ENCODE assay signal across 15 cellular contexts in the genomic region with DNA sequence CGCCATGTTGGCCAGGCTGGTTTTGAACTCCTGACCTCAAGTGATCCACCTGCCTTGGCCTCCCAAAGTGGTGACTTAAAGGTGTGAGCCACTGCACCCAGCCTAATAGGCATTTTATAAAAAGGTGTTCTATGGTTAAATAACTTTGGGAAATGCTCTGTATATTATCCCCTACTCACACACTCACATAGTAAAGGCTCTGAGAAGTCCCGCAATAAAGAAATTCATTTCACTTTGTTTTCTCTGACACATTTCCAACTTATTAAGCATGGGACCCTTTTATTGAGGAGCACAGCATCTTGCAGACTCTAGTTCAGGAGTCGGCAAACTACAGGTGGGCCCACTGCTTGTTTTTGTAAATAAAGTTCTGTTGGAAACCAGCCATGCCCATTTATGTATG.
DNase-seq lines count a peak whose midpoint lies in the region; ATAC-seq and TF ChIP-seq lines count a peak whose summit lies in the region.
"Had no signal": no experiment of that assay in that cellular context is flagged by ENCODE, and none has a peak within 500 bp of the region (broad histone marks: within the 10 kb centered on the region; RNA-seq: fewer than 3 reads in every experiment).

No MANE protein-coding gene starts in this region.

- POLR2A ChIA-PET in activated B cell treated with CpG ODN at 0.5 μM for 24 hours (lab: Charles Lee), result interaction anchor here (0.6 kb wide), 1 partner anchor 13 kb away, joined by 3 read pairs; no protein-coding TSS in a partner anchor

- H3K36me3 Mint-ChIP-seq in activated B cell treated with CpG ODN at 0.5 μM for 24 hours (ENCODE audit: low read depth), result peaks cover 7% of the 10 kb centered on the region

- H3K9ac ChIP-seq in BLaER1 treated with 17β-estradiol and CSF1 and Interleukin-3, amounts not matched to agents 10 nM and 100 nM, result peak overlapping the region in 2 of 11 experiments; percentile 51 to 77; a peak in 2 of 22 replicates

- H3K4me2 ChIP-seq in BLaER1 treated with 17β-estradiol and CSF1 and Interleukin-3, amounts not matched to agents 10 nM and 100 nM, result peak overlapping the region in 6 of 11 experiments; percentile 62 to 83 (median 74); a peak in 9 of 22 replicates
- H3K4me2 ChIP-seq: GM23338 had no signal

- CTCF ChIA-PET in activated B cell treated with CpG ODN at 0.5 μM for 24 hours (lab: Charles Lee), result no interaction called here

- peaks cover 28 to 40% (median 33%) of the 10 kb centered on the region in 11 experiments for H3K9me3 ChIP-seq in BLaER1 treated with 17β-estradiol and CSF1 and Interleukin-3, amounts not matched to agents 10 nM and 100 nM (replicated peaks in 1 of 11)
- H3K9me3 ChIP-seq in KOPT-K1 (ENCODE audit: insufficient read depth, low read length, poor library complexity, severe bottlenecking), result peaks cover 19% of the 10 kb centered on the region

- H4K20me1 ChIP-seq in BLaER1 treated with 17β-estradiol and CSF1 and Interleukin-3, amounts not matched to agents 10 nM and 100 nM, result no peaks in the 10 kb centered on the region

- DNase-seq in activated B cell treated with CpG ODN at 0.5 μM for 24 hours (no peak), OCI-M1 (lab: John Stamatoyannopoulos, UW) (no peak)
- DNase-seq: ACHN; CD4-positive, CD25-positive, alpha-beta regulatory T cell; DMS 273 treated with DMSO at 0.1 percent for 48 hours; EL; H7; KBM-7 had no signal

- TF ChIP-seq CTCF in activated B cell treated with CpG ODN at 0.5 μM for 24 hours (IDR thresholded peaks at IDR 0.05), result no peak

- peaks cover 10 to 62% (median 49%) of the 10 kb centered on the region in 10 experiments; a peak in 19 of 20 replicates for H3K4me1 ChIP-seq in BLaER1 treated with 17β-estradiol and CSF1 and Interleukin-3, amounts not matched to agents 10 nM and 100 nM

- H3K9me3 Mint-ChIP-seq in activated B cell treated with CpG ODN at 0.5 μM for 24 hours, result peaks cover 15% of the 10 kb centered on the region

- no peak overlapping the region for H3K4me3 ChIP-seq in BLaER1 treated with 17β-estradiol and CSF1 and Interleukin-3, amounts not matched to agents 10 nM and 100 nM
- H3K4me3 ChIP-seq: GM23338 had no signal

- peak overlapping the region; percentile 4 for H3K27ac Mint-ChIP-seq in activated B cell treated with CpG ODN at 0.5 μM for 24 hours
- H3K27ac Mint-ChIP-seq: CD4-positive, CD25-positive, alpha-beta regulatory T cell; GM23338 had no signal

- H3K4me3 Mint-ChIP-seq in activated B cell treated with CpG ODN at 0.5 μM for 24 hours, result no peak overlapping the region
- H3K4me3 Mint-ChIP-seq: CD4-positive, CD25-positive, alpha-beta regulatory T cell; GM23338 had no signal

- peak overlapping the region in 7 of 11 experiments; percentile 41 to 95 (median 83); a peak in 13 of 22 replicates for H3K27ac ChIP-seq in BLaER1 treated with 17β-estradiol and CSF1 and Interleukin-3, amounts not matched to agents 10 nM and 100 nM
- peak overlapping the region; percentile 4 for H3K27ac ChIP-seq in KOPT-K1 (ENCODE audit: low read depth, low read length, poor library complexity, severe bottlenecking)
- H3K27ac ChIP-seq: HL-60 had no signal

- intact Hi-C loops in activated B cell treated with CpG ODN at 0.5 μM for 24 hours (cut with micrococcal nuclease), result loop anchor here (5.0 kb wide), 3 partner anchors 55 to 80 kb away; a partner anchor contains a TSS

- peaks cover 0 to 30% (median 9%) of the 10 kb centered on the region in 11 experiments; a peak in 9 of 22 replicates for H3K36me3 ChIP-seq in BLaER1 treated with 17β-estradiol and CSF1 and Interleukin-3, amounts not matched to agents 10 nM and 100 nM
- peaks cover 16% of the 10 kb centered on the region for H3K36me3 ChIP-seq in KOPT-K1 (ENCODE audit: insufficient read depth, low read length)

- H3K4me1 Mint-ChIP-seq in activated B cell treated with CpG ODN at 0.5 μM for 24 hours, result peaks cover 51% of the 10 kb centered on the region
- H3K4me1 Mint-ChIP-seq: GM23338 had no signal

- ATAC-seq in activated B cell treated with CpG ODN at 0.5 μM for 24 hours (ENCODE audit: low read depth) (no peak), HG03196 (IDR thresholded peaks at IDR 0.05; ENCODE audit: unreplicated experiment) (no peak), HG03159 (IDR thresholded peaks at IDR 0.05; ENCODE audit: unreplicated experiment) (no peak), HG03039 (IDR thresholded peaks at IDR 0.05; ENCODE audit: unreplicated experiment) (no peak)
- ATAC-seq: GM23338 had no signal

- no peaks in the 10 kb centered on the region for H3K27me3 ChIP-seq in BLaER1 treated with 17β-estradiol and CSF1 and Interleukin-3, amounts not matched to agents 10 nM and 100 nM

- H3K27me3 Mint-ChIP-seq in activated B cell treated with CpG ODN at 0.5 μM for 24 hours, result no peaks in the 10 kb centered on the region
- H3K27me3 Mint-ChIP-seq: CD4-positive, CD25-positive, alpha-beta regulatory T cell had no signal
